ENCODE assay signal across 14 cellular contexts in the genomic region with DNA sequence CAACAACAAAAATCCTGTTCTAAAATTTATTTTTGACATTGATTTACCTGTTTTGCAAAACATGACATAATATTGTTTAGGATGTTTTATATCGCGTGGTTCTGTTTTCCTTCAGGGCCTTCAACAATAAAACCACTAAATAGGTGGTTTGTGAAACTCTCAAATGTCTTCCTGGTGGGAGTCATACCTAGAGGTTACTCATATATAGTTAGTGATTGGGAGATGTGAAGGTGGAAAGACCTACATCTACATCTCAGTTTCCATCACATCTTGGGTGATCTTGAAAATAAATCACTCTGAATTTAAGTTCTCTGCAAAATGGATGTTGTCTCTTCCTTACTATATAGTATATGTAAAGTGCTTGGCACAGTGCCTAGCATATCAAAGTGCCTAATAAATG. TPM values are rescaled to one million over a fixed set of nuclear protein-coding genes. Genes with fewer than 3 reads are reported as not detected.
"Had no signal": no experiment of that assay in that cellular context is flagged by ENCODE, and none has a peak within 500 bp of the region (broad histone marks: within the 10 kb centered on the region; RNA-seq: fewer than 3 reads in every experiment).

No MANE protein-coding gene starts in this region.

- H3K27me3 Mint-ChIP-seq: T-cell had no signal

- H3K9me3 Mint-ChIP-seq: activated T-helper 1 cell treated with anti-CD3 and anti-CD28 coated beads, Interleukin-12 subunit alpha, Interleukin-12 subunit beta, Interleukin-2, Interleukin-4 antibody, amounts not matched to agents 30 ng/mL and 10 ng/mL and 1 ng/mL, durations not matched to agents 14 hours and 24 hours and 36 hours; T-cell had no signal

- H3K4me3 ChIP-seq: cardiac muscle cell, SK-N-MC had no signal

- H3K9ac ChIP-seq: KMS-11 had no signal

- H3K27ac ChIP-seq: brain microvascular endothelial cell, cardiac muscle cell, KMS-11, SK-N-MC had no signal

- H3K4me3 Mint-ChIP-seq: activated T-helper 1 cell treated with anti-CD3 and anti-CD28 coated beads, Interleukin-12 subunit alpha, Interleukin-12 subunit beta, Interleukin-2, Interleukin-4 antibody, amounts not matched to agents 30 ng/mL and 10 ng/mL and 1 ng/mL, durations not matched to agents 14 hours and 24 hours and 36 hours; T-cell had no signal

- DNase-seq: activated CD4-positive, CD25-positive, alpha-beta regulatory T cell; activated gamma-delta T cell; NCI-H1092; NCI-H2107; NCI-H226 had no signal

- H3K4me2 ChIP-seq: KMS-11 had no signal

- H3K27me3 ChIP-seq: brain microvascular endothelial cell, cardiac muscle cell had no signal

- H3K36me3 Mint-ChIP-seq: T-cell had no signal

RNA-seq across cellular contexts. Expression of a gene that starts 50.1 kb away (rescaled TPM):
- total RNA-seq: activated T-helper 1 cell treated with anti-CD3 and anti-CD28 coated beads, Interleukin-12 subunit alpha, Interleukin-12 subunit beta, Interleukin-2, Interleukin-4 antibody, amounts not matched to agents 30 ng/mL and 10 ng/mL and 1 ng/mL, durations not matched to agents 14 hours and 24 hours and 36 hours; MCF 10A; RPMI7951; T-helper 2 cell treated with Interferon-gamma antibody and Interleukin-4, amounts not matched to agents 100 ng/mL and 5 ng/mL, for 36 hours had no signal
